Comparison of ENCODE assay signal across 30 cellular contexts in the genomic region with DNA sequence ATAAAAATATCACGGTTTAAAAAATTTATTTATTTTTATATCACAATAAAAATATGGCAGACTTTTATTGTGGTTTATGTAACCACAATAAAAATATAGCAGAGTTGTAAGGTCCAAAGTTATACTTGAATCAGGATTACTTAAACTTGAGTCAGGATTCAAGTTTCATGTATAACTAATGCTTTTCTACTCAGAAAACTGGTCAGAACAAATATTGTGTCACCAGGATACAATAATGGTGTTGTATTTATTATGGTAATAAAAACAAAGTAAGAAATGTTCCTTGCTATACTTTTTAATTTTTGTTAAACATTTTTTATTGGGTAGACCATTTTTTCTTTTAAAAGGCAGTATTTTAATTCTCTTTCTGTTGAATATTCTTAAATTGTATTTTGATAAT.
"Had no signal": no experiment of that assay in that cellular context is flagged by ENCODE, and none has a peak within 500 bp of the region (broad histone marks: within the 10 kb centered on the region; RNA-seq: fewer than 3 reads in every experiment).

No MANE protein-coding gene starts in this region.

- H3K4me3 ChIP-seq: esophagus muscularis mucosa, gastrocnemius medialis had no signal

- H3K36me3 Mint-ChIP-seq: WTC11 had no signal

- H3K9me3 Mint-ChIP-seq: activated CD4-positive, alpha-beta memory T cell treated with anti-CD3 and anti-CD28 coated beads, Interleukin-2, amount 10 ng/mL, durations not matched to agents 7 days and 5 days; activated CD4-positive, alpha-beta T cell treated with anti-CD3 and anti-CD28 coated beads, Interleukin-2, amount 10 ng/mL, durations not matched to agents 7 days and 5 days; activated T-cell treated with anti-CD3 and anti-CD28 coated beads, Interleukin-2, amount 50 U/mL, for 24 hours; activated T-helper 17 cell treated with anti-CD3 and anti-CD28 coated beads, Interleukin-2, amount 50 U/mL, for 72 hours; central memory CD8-positive, alpha-beta T cell had no signal

- H3K27me3 ChIP-seq: brain microvascular endothelial cell, esophagus muscularis mucosa, foreskin keratinocyte, gastrocnemius medialis had no signal

- H3K4me1 Mint-ChIP-seq: activated CD4-positive, alpha-beta memory T cell treated with anti-CD3 and anti-CD28 coated beads, Interleukin-2, amount 10 ng/mL, durations not matched to agents 7 days and 5 days; activated T-helper 17 cell treated with anti-CD3 and anti-CD28 coated beads, Interleukin-2, amount 50 U/mL, for 72 hours; central memory CD8-positive, alpha-beta T cell had no signal

- H3K4me1 ChIP-seq: esophagus muscularis mucosa, foreskin keratinocyte, gastrocnemius medialis had no signal

- DNase-seq: activated CD4-positive, alpha-beta memory T cell treated with anti-CD3 and anti-CD28 coated beads, Interleukin-2, amount 10 ng/mL, durations not matched to agents 7 days and 5 days; activated CD4-positive, alpha-beta T cell treated with anti-CD3 and anti-CD28 coated beads for 1 hour; activated CD4-positive, alpha-beta T cell treated with anti-CD3 and anti-CD28 coated beads for 4 hours; activated CD4-positive, alpha-beta T cell treated with anti-CD3 and anti-CD28 coated beads, Interleukin-2, amount 10 ng/mL, durations not matched to agents 7 days and 5 days; activated CD4-positive, alpha-beta T cell treated with anti-CD3 and anti-CD28 coated beads, Interleukin-2, amount 50 U/mL, for 4 hours; activated CD8-positive, alpha-beta memory T cell treated with anti-CD3 and anti-CD28 coated beads, Interleukin-2, amount 50 U/mL, for 48 hours; activated effector memory CD4-positive, alpha-beta T cell treated with Interleukin-2 at 50 U/mL for 16 hours; activated gamma-delta T cell treated with Interleukin-2 at 50 U/mL for 16 hours; activated naive CD4-positive, alpha-beta T cell treated with anti-CD3 and anti-CD28 coated beads, Interleukin-2, amount 50 U/mL, for 16 hours; activated naive CD4-positive, alpha-beta T cell treated with Interleukin-2 at 50 U/mL for 16 hours; activated T-cell treated with anti-CD3 and anti-CD28 coated beads for 4 hours; activated T-cell treated with anti-CD3 and anti-CD28 coated beads, Interleukin-2, amount 50 U/mL, for 24 hours; activated T-cell treated with anti-CD3 and anti-CD28 coated beads, Interleukin-2, amount 50 U/mL, for 72 hours; amniotic stem cell; anterior cingulate cortex; brain microvascular endothelial cell; cortex of kidney; dermis blood vessel endothelial cell; effector CD4-positive, alpha-beta T cell; effector memory CD8-positive, alpha-beta T cell; erythroblast; foreskin keratinocyte; gastrocnemius medialis; glutamatergic neuron; T-helper 2 cell had no signal

- H3K4me3 Mint-ChIP-seq: activated CD4-positive, alpha-beta memory T cell treated with anti-CD3 and anti-CD28 coated beads, Interleukin-2, amount 10 ng/mL, durations not matched to agents 7 days and 5 days; activated CD4-positive, alpha-beta T cell treated with anti-CD3 and anti-CD28 coated beads, Interleukin-2, amount 10 ng/mL, durations not matched to agents 7 days and 5 days; activated naive CD8-positive, alpha-beta T cell; activated T-cell treated with anti-CD3 and anti-CD28 coated beads, Interleukin-2, amount 50 U/mL, for 24 hours; activated T-cell treated with anti-CD3 and anti-CD28 coated beads, Interleukin-2, amount 50 U/mL, for 72 hours; activated T-helper 17 cell treated with anti-CD3 and anti-CD28 coated beads, Interleukin-2, amount 50 U/mL, for 72 hours; central memory CD8-positive, alpha-beta T cell; effector memory CD8-positive, alpha-beta T cell; WTC11 had no signal

- H3K27ac ChIP-seq: brain microvascular endothelial cell, esophagus muscularis mucosa, foreskin keratinocyte, gastrocnemius medialis had no signal

- ATAC-seq: activated T-cell treated with anti-CD3 and anti-CD28 coated beads, Interleukin-2, amount 50 U/mL, for 72 hours; activated T-helper 17 cell treated with anti-CD3 and anti-CD28 coated beads, Interleukin-2, amount 50 U/mL, for 72 hours; effector memory CD8-positive, alpha-beta T cell; foreskin keratinocyte; gastrocnemius medialis; WTC11 had no signal

- H3K36me3 ChIP-seq: brain microvascular endothelial cell, esophagus muscularis mucosa, gastrocnemius medialis had no signal

- H3K9me3 ChIP-seq: gastrocnemius medialis had no signal

- H3K27ac Mint-ChIP-seq: activated CD4-positive, alpha-beta memory T cell treated with anti-CD3 and anti-CD28 coated beads, Interleukin-2, amount 10 ng/mL, durations not matched to agents 7 days and 5 days; activated CD4-positive, alpha-beta T cell treated with anti-CD3 and anti-CD28 coated beads, Interleukin-2, amount 10 ng/mL, durations not matched to agents 7 days and 5 days; activated naive CD8-positive, alpha-beta T cell; activated T-cell treated with anti-CD3 and anti-CD28 coated beads, Interleukin-2, amount 50 U/mL, for 24 hours; activated T-cell treated with anti-CD3 and anti-CD28 coated beads, Interleukin-2, amount 50 U/mL, for 72 hours; activated T-helper 17 cell treated with anti-CD3 and anti-CD28 coated beads, Interleukin-2, amount 50 U/mL, for 72 hours; effector memory CD8-positive, alpha-beta T cell; WTC11 had no signal
